In the genomic region with DNA sequence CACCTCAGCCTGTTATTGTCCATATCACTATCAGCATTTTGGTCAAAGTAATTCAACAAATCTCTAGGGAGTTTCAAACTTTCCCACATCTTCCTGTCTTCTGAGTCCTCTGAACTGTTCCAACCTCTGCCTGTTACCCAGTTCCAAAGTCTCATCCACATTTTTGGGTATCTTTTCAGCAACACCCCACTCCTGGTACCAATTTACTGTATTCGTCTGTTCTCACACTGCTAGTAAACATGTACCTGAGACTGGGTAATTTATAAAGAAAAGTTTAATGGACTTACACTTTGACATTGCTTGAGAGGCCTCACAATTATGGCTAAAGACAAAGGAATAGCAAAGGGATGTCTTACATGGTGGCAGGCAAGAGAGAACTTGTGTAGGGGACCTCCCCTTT, we compare ENCODE assay signal across 27 cellular contexts.
"Had no signal": no experiment of that assay in that cellular context is flagged by ENCODE, and none has a peak within 500 bp of the region (broad histone marks: within the 10 kb centered on the region; RNA-seq: fewer than 3 reads in every experiment).

No MANE protein-coding gene starts in this region.

- H3K4me3 ChIP-seq: colonic mucosa, coronary artery, dorsolateral prefrontal cortex, esophagus muscularis mucosa, esophagus squamous epithelium, gastrocnemius medialis, gastroesophageal sphincter, heart left ventricle, heart right ventricle had no signal

- H3K4me1 Mint-ChIP-seq: endodermal cell had no signal

- H3K36me3 ChIP-seq: colonic mucosa, esophagus muscularis mucosa, esophagus squamous epithelium, gastrocnemius medialis, gastroesophageal sphincter, heart left ventricle, heart right ventricle had no signal

- H3K9me3 ChIP-seq: colonic mucosa, gastrocnemius medialis had no signal

- H3K27me3 ChIP-seq: colonic mucosa, dorsolateral prefrontal cortex, esophagus muscularis mucosa, esophagus squamous epithelium, foreskin keratinocyte, gastrocnemius medialis, gastroesophageal sphincter, heart left ventricle, heart right ventricle had no signal

- DNase-seq: colonic mucosa; cortex of kidney; dermis blood vessel endothelial cell; dorsolateral prefrontal cortex; effector CD4-positive, alpha-beta T cell; effector CD8-positive, alpha-beta T cell; effector memory CD4-positive, alpha-beta T cell; effector memory CD8-positive, alpha-beta T cell; endodermal cell; erythroblast; esophagus squamous epithelium; foreskin fibroblast; foreskin keratinocyte; foreskin melanocyte; gastrocnemius medialis; glutamatergic neuron; head of caudate nucleus; heart left ventricle; heart right ventricle had no signal

- H3K4me1 ChIP-seq: colonic mucosa, esophagus muscularis mucosa, esophagus squamous epithelium, foreskin keratinocyte, gastrocnemius medialis, gastroesophageal sphincter, heart left ventricle, heart right ventricle had no signal

- H3K4me3 Mint-ChIP-seq: dendritic cell treated with granulocyte-macrophage colony-stimulating factor and Interleukin-4, amounts not matched to agents 40 ng/mL and 50 ng/mL, for 4 days; effector memory CD8-positive, alpha-beta T cell; endodermal cell had no signal

- ATAC-seq: effector memory CD8-positive, alpha-beta T cell; esophagus mucosa; foreskin keratinocyte; gastrocnemius medialis; gastroesophageal sphincter; heart left ventricle; heart right ventricle had no signal

- H3K27ac ChIP-seq: colonic mucosa, coronary artery, dorsolateral prefrontal cortex, epithelial cell of prostate, esophagus muscularis mucosa, esophagus squamous epithelium, foreskin keratinocyte, gastrocnemius medialis, gastroesophageal sphincter, heart left ventricle, heart right ventricle had no signal

- FAIRE-seq: endometrium, endothelial cell of umbilical vein had no signal

- H3K27me3 Mint-ChIP-seq: dendritic cell treated with granulocyte-macrophage colony-stimulating factor and Interleukin-4, amounts not matched to agents 40 ng/mL and 50 ng/mL, for 4 days; effector memory CD8-positive, alpha-beta T cell had no signal
